22 cellular contexts compared by ENCODE assay signal in the genomic region with DNA sequence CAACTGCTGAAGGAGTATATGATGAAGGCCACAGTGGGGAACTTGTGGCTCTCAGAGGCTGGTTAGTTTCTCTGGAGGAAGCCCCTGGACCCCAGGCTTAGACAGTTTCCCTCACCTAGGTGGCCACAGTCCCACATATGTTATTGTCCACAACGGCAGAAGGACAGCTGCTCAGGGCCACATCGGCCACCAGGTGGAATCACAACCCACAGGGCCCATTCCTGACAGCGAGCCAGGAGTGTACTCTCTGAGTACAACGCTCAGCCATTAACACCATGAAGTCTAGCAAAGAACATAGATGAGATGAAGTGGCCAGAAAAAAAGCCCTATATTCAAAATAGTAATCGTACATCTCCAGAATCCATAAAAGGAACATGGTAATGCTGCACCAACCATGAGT.
A peak's percentile ranks its signal among the peaks of the same experiment; 100 is the strongest.
DNase-seq lines count a peak whose midpoint lies in the region; ATAC-seq and TF ChIP-seq lines count a peak whose summit lies in the region.
"Had no signal": no experiment of that assay in that cellular context is flagged by ENCODE, and none has a peak within 500 bp of the region (broad histone marks: within the 10 kb centered on the region; RNA-seq: fewer than 3 reads in every experiment).

No MANE protein-coding gene starts in this region.

- ATAC-seq in HCT116 (peak; percentile 68), body of pancreas (no peak)
- ATAC-seq: natural killer cell had no signal

- no peak overlapping the region for H3K4me2 ChIP-seq in HCT116 (ENCODE audit: low read length)
- H3K4me2 ChIP-seq: KMS-11 had no signal

- peaks cover 30% of the 10 kb centered on the region; the same call in 1 of the 2 replicates for H3K27me3 ChIP-seq in HCT116 (ENCODE audit: insufficient read depth, low read length)
- H3K27me3 ChIP-seq in body of pancreas, result no peaks in the 10 kb centered on the region

- H3K9ac ChIP-seq in HCT116 (ENCODE audit: low read length), result no peak overlapping the region
- H3K9ac ChIP-seq: KMS-11 had no signal

- intact Hi-C loops in HCT116 (cut with micrococcal nuclease), result loop anchor here (1.0 kb wide), 1 partner anchor 422 kb away; a partner anchor contains a TSS
- intact Hi-C loops in body of pancreas (cut with DNase I), result no loop called here

- no peak overlapping the region for H2AFZ ChIP-seq in HCT116 (ENCODE audit: low read depth, low read length, poor library complexity, severe bottlenecking)

- TF ChIP-seq CTCF in HCT116 (IDR thresholded peaks at IDR 0.05 in 2 of 3, conservative IDR thresholded peaks at IDR 0.05 in 1 of 3; ENCODE audit: borderline replicate concordance in 1 of 3, insufficient read depth in 1 of 3, low read depth in 2 of 3, low read length in 2 of 3) (peak; percentile 14 to 37 (median 34); a peak in 3 of 6 replicates), body of pancreas (IDR thresholded peaks at IDR 0.05) (peak in 2 of 7 experiments; percentile 13 to 27)

- H3K4me3 ChIP-seq in HCT116 (replicated peaks in 1 of 2; ENCODE audit: low read depth in 1 of 2, low read length in 2 of 2) (no peak overlapping the region), body of pancreas (no peak overlapping the region)
- H3K4me3 ChIP-seq: prostate gland had no signal

- no peak overlapping the region for H3K27ac ChIP-seq in HCT116 (ENCODE audit: low read depth, low read length)
- H3K27ac ChIP-seq in body of pancreas, result no peak overlapping the region
- H3K27ac ChIP-seq: KMS-11, prostate gland had no signal

- H3K36me3 ChIP-seq in HCT116 (ENCODE audit: control insufficient read depth in 1 of 2, insufficient read depth in 2 of 2, low read length in 2 of 2) (no peaks in the 10 kb centered on the region), body of pancreas (replicated peaks in 1 of 2; ENCODE audit: insufficient read depth in 1 of 2, low read depth in 2 of 2) (no peaks in the 10 kb centered on the region)
- H3K36me3 ChIP-seq: prostate gland had no signal

- H4K20me1 ChIP-seq in HCT116 (ENCODE audit: insufficient read depth), result no peaks in the 10 kb centered on the region

- no peaks in the 10 kb centered on the region for H3K79me2 ChIP-seq in HCT116 (ENCODE audit: insufficient read depth, low read length)

- RAD21 ChIA-PET in HCT116 (lab: Charles Lee; ENCODE audit: low non-redundant PET in 1 of 2, low total read pairs in 2 of 2, uncharacterized antibody in 2 of 2, unreplicated experiment in 2 of 2), result no interaction called here

- no peaks in the 10 kb centered on the region for H3K9me2 ChIP-seq in HCT116 (ENCODE audit: insufficient read depth)

- H3K4me1 ChIP-seq in HCT116 (ENCODE audit: control insufficient read depth in 1 of 2, insufficient read depth in 2 of 2, low read length in 2 of 2) (no peaks in the 10 kb centered on the region), body of pancreas (no peaks in the 10 kb centered on the region)

- peak; percentile 54 for DNase-seq in DMS53 (lab: John Stamatoyannopoulos, UW)
- no peak for DNase-seq in DMS53 treated with DMSO at 0.1 percent for 48 hours (lab: John Stamatoyannopoulos, UW; ENCODE audit: unreplicated experiment)
- no peak for DNase-seq in HCT116 (ENCODE audit: low read depth, low spot score)
- peak in 3 of 4 donors; percentile 21 to 58 (median 30) for DNase-seq in body of pancreas
- DNase-seq in myocyte (ENCODE audit: low read depth), result peak; percentile 54
- DNase-seq in DMS79 (lab: John Stamatoyannopoulos, UW), result no peak
- no peak for DNase-seq in kidney glomerular epithelial cell (lab: John Stamatoyannopoulos, UW)
- no peak for DNase-seq in HEK293T (ENCODE audit: extremely low spot score)
- DNase-seq: activated naive CD4-positive, alpha-beta T cell treated with Interleukin-2 at 50 U/mL for 16 hours; anterior cingulate cortex; C1 segment of cervical spinal cord; cerebellar nuclear complex; DMS79 treated with DMSO at 0.1 percent for 48 hours; effector CD8-positive, alpha-beta T cell; glutamatergic neuron; natural killer cell; NCI-H1105; NCI-H226; RPMI8226; SW 1271 had no signal

- CTCF ChIA-PET in HCT116 (lab: Charles Lee) (no interaction called here), HEK293T (lab: Yijun Ruan, JAX) (no interaction called here)

- H3K9me3 ChIP-seq in HCT116 (ENCODE audit: control insufficient read depth in 1 of 2, insufficient read depth in 1 of 2, low read depth in 1 of 2, low read length in 2 of 2) (no peaks in the 10 kb centered on the region), body of pancreas (no peaks in the 10 kb centered on the region)
- H3K9me3 ChIP-seq: prostate gland had no signal

- POLR2A ChIA-PET in HCT116 (lab: Charles Lee), result no interaction called here
- POLR2A ChIA-PET in HEK293T (lab: Yijun Ruan, JAX), result no interaction called here

- no peak for TF ChIP-seq POLR2A in HCT116 (IDR thresholded peaks at IDR 0.05; ENCODE audit: borderline replicate concordance, extremely low read depth, insufficient read depth, insufficient read length)
- no peak for TF ChIP-seq POLR2A in body of pancreas (IDR thresholded peaks at IDR 0.05)

- peak; percentile 49 for TF ChIP-seq RAD21 in HCT116 (IDR thresholded peaks at IDR 0.05; ENCODE audit: low read depth)

- WGBS in body of pancreas, 2 donors, result 40 to 79% methylated on average over 4 to 5 of the region's 5 CpGs

- BruUV-seq in HCT116 (replicated peaks; lab: Mats Ljungman, UMichigan), result no TSS peak

TF ChIP-seq in HCT116, 20 proteins besides CTCF, POLR2A, EP300 and RAD21:
- TF ChIP-seq SP1 (IDR thresholded peaks at IDR 0.05; ENCODE audit: low read depth) (no peak), SIN3A (IDR thresholded peaks at IDR 0.05; ENCODE audit: low read depth) (no peak), CEBPB (IDR thresholded peaks at IDR 0.05; ENCODE audit: low read depth) (no peak), CBX3 (IDR thresholded peaks at IDR 0.05; ENCODE audit: low read depth) (no peak), ELF1 (IDR thresholded peaks at IDR 0.05; ENCODE audit: borderline replicate concordance, low read depth) (no peak), EZH2 (IDR thresholded peaks at IDR 0.05) (no peak)

TF ChIP-seq in HEK293T, 16 proteins besides CTCF, POLR2A, EP300 and RAD21:
- TF ChIP-seq SP1 (IDR thresholded peaks at IDR 0.05) (no peak), ELF4 (IDR thresholded peaks at IDR 0.05) (no peak), NFRKB (IDR thresholded peaks at IDR 0.05) (no peak), HDGF (IDR thresholded peaks at IDR 0.05; ENCODE audit: borderline replicate concordance) (no peak), LEF1 (IDR thresholded peaks at IDR 0.05; ENCODE audit: borderline replicate concordance) (no peak), CTBP1 (IDR thresholded peaks at IDR 0.05; ENCODE audit: borderline replicate concordance) (no peak), FOXA1 (IDR thresholded peaks at IDR 0.05) (no peak), ARNT (IDR thresholded peaks at IDR 0.05) (no peak)

Comparison
In these comparisons a context has a peak if more than half of its experiments do, and no peak if none do; other contexts are left out.
1. DNase-seq: peak in DMS53 (single experiment), body of pancreas (3 of 4) and myocyte (single experiment); none in DMS53 treated with DMSO at 0.1 percent for 48 hours (single experiment), HCT116 (single experiment), DMS79 (single experiment), kidney glomerular epithelial cell (single experiment) and HEK293T (single experiment).